ENCODE assay signal across 8 cellular contexts in the genomic region with DNA sequence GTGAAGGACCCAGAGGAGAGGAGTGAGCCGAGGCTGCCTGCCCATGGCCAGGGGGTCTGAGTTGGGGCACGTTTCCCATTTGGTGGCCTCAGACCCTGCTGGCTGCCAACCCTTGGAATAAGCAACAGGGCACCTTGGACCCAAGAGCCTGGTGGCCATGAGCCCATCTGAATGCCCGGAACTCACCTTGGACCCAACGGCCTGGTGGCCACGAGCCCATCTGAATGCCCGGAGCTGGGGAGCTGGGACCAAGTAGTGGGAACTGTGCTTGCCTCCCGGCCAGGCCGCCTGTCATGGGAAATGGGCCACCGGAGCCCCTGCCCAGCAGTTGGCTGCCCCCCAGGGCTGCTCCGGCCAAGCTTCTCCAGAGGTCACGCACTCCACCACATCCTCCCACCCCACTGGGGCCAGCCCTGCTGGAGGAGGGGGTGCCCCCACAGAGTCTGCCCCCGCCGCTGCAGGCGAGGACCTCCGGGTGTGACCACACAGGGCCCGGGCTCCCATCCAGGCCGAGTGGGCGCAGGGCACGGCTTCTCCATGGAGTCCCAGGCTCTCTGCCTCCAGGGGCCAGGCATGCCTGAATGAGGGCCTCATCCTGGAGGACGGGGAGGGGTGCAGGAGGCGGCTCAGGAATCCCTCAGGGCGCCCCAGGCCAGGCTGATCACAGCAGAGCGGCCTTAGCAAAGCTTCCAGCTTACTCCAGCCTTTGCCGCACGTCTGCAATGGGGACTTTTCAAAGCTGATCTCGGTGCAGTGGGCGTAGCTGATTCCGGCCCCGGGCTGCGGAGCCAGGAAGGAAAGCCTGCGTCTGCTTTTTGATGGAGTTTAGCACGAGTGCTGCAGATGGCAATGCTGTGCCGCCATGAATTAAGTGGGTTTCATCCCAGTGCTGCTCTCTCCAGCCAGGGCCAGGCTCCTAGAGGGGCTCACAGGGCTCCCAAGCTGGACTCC.
DNase-seq lines count a peak whose midpoint lies in the region; ATAC-seq, FAIRE-seq and TF ChIP-seq lines count a peak whose summit lies in the region.
"Not testable (repeated sequence)": the region's sequence is repeated elsewhere in the genome, so short reads cannot be mapped to it uniquely, and the experiment has no call there.

No MANE protein-coding gene starts in this region.

- DNase-seq in AG10803 (ENCODE audit: low read depth) (peak; percentile 8), Karpas-422 (peak; percentile 16), astrocyte (ENCODE audit: low read depth) (peak; percentile 25), heart left ventricle (peak in 2 of 5 donors; percentile 31 to 67), ovary (peak in 4 of 5 donors; percentile 49 to 71 (median 60))
- not testable (repeated sequence) for DNase-seq in esophagus muscularis mucosa (ENCODE audit: extremely low spot score); HepG2 (ENCODE audit: low spot score); stimulated activated naive CD8-positive, alpha-beta T cell treated with anti-CD3 and anti-CD28 coated beads, Interleukin-15, amount 100 ng/mL, for 72 hours

- TF ChIP-seq CTCF in AG10803 (conservative IDR thresholded peaks at IDR 0.05; ENCODE audit: low read length); astrocyte (IDR thresholded peaks at IDR 0.05; ENCODE audit: insufficient read depth, low read depth, low read length); esophagus muscularis mucosa (IDR thresholded peaks at IDR 0.05); HepG2 (CRISPR knock-in tag; IDR thresholded peaks at IDR 0.05); ovary (IDR thresholded peaks at IDR 0.05): not testable (repeated sequence)
- TF ChIP-seq CTCF in heart left ventricle (IDR thresholded peaks at IDR 0.05): peak in 1 of 12 donors; percentile 6

- H3K36me3 Mint-ChIP-seq in astrocyte (ENCODE audit: low read depth, unreplicated experiment): not testable (repeated sequence)

- H3K4me3 Mint-ChIP-seq in astrocyte (ENCODE audit: unreplicated experiment); stimulated activated naive CD8-positive, alpha-beta T cell treated with anti-CD3 and anti-CD28 coated beads, Interleukin-15, amount 100 ng/mL, for 72 hours: not testable (repeated sequence)

- H3K27ac ChIP-seq in Karpas-422 (ENCODE audit: low read length); astrocyte (ENCODE audit: low read depth, low read length); HepG2 (ENCODE audit: extremely low read length, insufficient read depth, low read length): not testable (repeated sequence)
- H3K27ac ChIP-seq in esophagus muscularis mucosa (replicated peaks in 1 of 4) (peak overlapping the region; percentile 27 to 73 (median 65)), heart left ventricle (peak overlapping the region in 9 of 12 donors; percentile 28 to 76 (median 64)), ovary (peak overlapping the region; percentile 59 to 88)

- not testable (repeated sequence) for H4K20me1 ChIP-seq in Karpas-422 (ENCODE audit: insufficient read depth, low read depth, low read length); astrocyte (ENCODE audit: insufficient read depth, low read length); HepG2 (ENCODE audit: insufficient read depth, low read length)

- not testable (repeated sequence) for H2AFZ ChIP-seq in Karpas-422 (ENCODE audit: low read length); astrocyte (ENCODE audit: low read depth, low read length); HepG2 (ENCODE audit: low read length)

- in situ Hi-C loops in HepG2 (cut with HindIII; ENCODE audit: extremely low pct_ligation_motif_present, low pct_unique_long_range_greater_than_20kb): not testable (repeated sequence)

- H3K4me1 ChIP-seq in Karpas-422 (ENCODE audit: low read length); astrocyte (ENCODE audit: insufficient read depth, low read length); HepG2 (ENCODE audit: insufficient read depth, low read length): not testable (repeated sequence)
- H3K4me1 ChIP-seq in esophagus muscularis mucosa (peaks cover 10 to 40% (median 31%) of the 10 kb centered on the region in 4 donors), heart left ventricle (peaks cover 0 to 46% (median 21%) of the 10 kb centered on the region in 12 donors), ovary (ENCODE audit: insufficient read depth) (peaks cover 17% of the 10 kb centered on the region)

- POLR2A ChIA-PET in HepG2 (lab: Yijun Ruan, JAX): not testable (repeated sequence)

- TF ChIP-seq POLR2A in esophagus muscularis mucosa (IDR thresholded peaks at IDR 0.05; ENCODE audit: low read depth); heart left ventricle (IDR thresholded peaks at IDR 0.05); HepG2 (IDR thresholded peaks at IDR 0.05; ENCODE audit: insufficient read depth in 1 of 2, low read depth in 2 of 2, low read length in 2 of 2); ovary (IDR thresholded peaks at IDR 0.05): not testable (repeated sequence)

- H3K79me2 ChIP-seq in Karpas-422 (ENCODE audit: low read length); astrocyte (ENCODE audit: insufficient read depth, low read length); HepG2 (ENCODE audit: insufficient read depth, low read length): not testable (repeated sequence)

- not testable (repeated sequence) for H3K4me3 ChIP-seq in AG10803 (ENCODE audit: low read length); Karpas-422 (ENCODE audit: low read length); astrocyte (ENCODE audit: insufficient read depth, low read depth, low read length); esophagus muscularis mucosa; HepG2 (replicated peaks in 1 of 3; ENCODE audit: insufficient read depth in 1 of 3, low read depth in 2 of 3, low read length in 3 of 3); ovary
- H3K4me3 ChIP-seq in heart left ventricle: peak overlapping the region in 1 of 12 donors; percentile 2

- TF ChIP-seq EP300 in esophagus muscularis mucosa (IDR thresholded peaks at IDR 0.05); HepG2 (IDR thresholded peaks at IDR 0.05; ENCODE audit: low read depth in 2 of 2, low read length in 2 of 2); HepG2 (CRISPR knock-in tag; IDR thresholded peaks at IDR 0.05; ENCODE audit: borderline replicate concordance); ovary (IDR thresholded peaks at IDR 0.05): not testable (repeated sequence)

- not testable (repeated sequence) for TF ChIP-seq RAD21 in HepG2 (CRISPR knock-in tag; IDR thresholded peaks at IDR 0.05)

- ATAC-seq in heart left ventricle (peak in 3 of 4 donors; percentile 29 to 73 (median 34)), HepG2 (peak; percentile 27)
- peak; percentile 36 for ATAC-seq in stimulated activated naive CD8-positive, alpha-beta T cell treated with anti-CD3 and anti-CD28 coated beads, Interleukin-15, amount 100 ng/mL, for 72 hours

- not testable (repeated sequence) for BruUV-seq in HepG2 (replicated peaks; lab: Mats Ljungman, UMichigan)

- CTCF ChIA-PET in HepG2 (lab: Yijun Ruan, JAX; ENCODE audit: low intra/inter-chr PET ratio, low total read pairs): not testable (repeated sequence)

- not testable (repeated sequence) for H3K9me3 Mint-ChIP-seq in astrocyte (ENCODE audit: unreplicated experiment); stimulated activated naive CD8-positive, alpha-beta T cell treated with anti-CD3 and anti-CD28 coated beads, Interleukin-15, amount 100 ng/mL, for 72 hours

- intact Hi-C loops in esophagus muscularis mucosa (cut with DNase I); heart left ventricle (cut with DNase I); HepG2 (cut with micrococcal nuclease; ENCODE audit: unreplicated experiment); ovary (cut with DNase I): not testable (repeated sequence)

- 57% methylated on average over 23 of the region's 33 CpGs for WGBS in esophagus muscularis mucosa
- WGBS in heart left ventricle, 4 donors: 39 to 70% (median 52%) methylated on average over 5 to 33 of the region's 33 CpGs
- 40% methylated on average over 19 of the region's 33 CpGs for WGBS in HepG2 (ENCODE audit: low lambda C conversion rate)
- 32 to 40% (median 33%) methylated on average over 25 to 33 of the region's 33 CpGs for WGBS in ovary, 3 donors

- not testable (repeated sequence) for H3K36me3 ChIP-seq in Karpas-422 (ENCODE audit: insufficient read depth, low read length); astrocyte (ENCODE audit: insufficient read depth, low read length); esophagus muscularis mucosa; heart left ventricle; HepG2 (replicated peaks in 1 of 2; ENCODE audit: control insufficient read depth in 1 of 2, insufficient read depth in 2 of 2, low read length in 2 of 2); ovary

- H3K27me3 ChIP-seq in Karpas-422 (ENCODE audit: low read length); astrocyte (ENCODE audit: insufficient read depth, low read length); esophagus muscularis mucosa; heart left ventricle; ovary: not testable (repeated sequence)
- peaks cover 12 to 39% of the 10 kb centered on the region in 2 experiments for H3K27me3 ChIP-seq in HepG2 (ENCODE audit: control insufficient read depth in 1 of 2, insufficient read depth in 2 of 2, low read length in 2 of 2)

- H3K27me3 Mint-ChIP-seq in astrocyte (ENCODE audit: low read depth, unreplicated experiment): peaks cover 31% of the 10 kb centered on the region
- H3K27me3 Mint-ChIP-seq in stimulated activated naive CD8-positive, alpha-beta T cell treated with anti-CD3 and anti-CD28 coated beads, Interleukin-15, amount 100 ng/mL, for 72 hours: not testable (repeated sequence)

- H3K9me3 ChIP-seq in Karpas-422 (ENCODE audit: low read length); astrocyte (ENCODE audit: insufficient read depth, low read depth, low read length); esophagus muscularis mucosa; heart left ventricle; HepG2 (ENCODE audit: low read length); ovary: not testable (repeated sequence)

- H3K4me1 Mint-ChIP-seq in astrocyte (ENCODE audit: low read depth, unreplicated experiment); stimulated activated naive CD8-positive, alpha-beta T cell treated with anti-CD3 and anti-CD28 coated beads, Interleukin-15, amount 100 ng/mL, for 72 hours: not testable (repeated sequence)

- H3K4me2 ChIP-seq in Karpas-422 (ENCODE audit: low read depth, low read length, poor library complexity, severe bottlenecking); astrocyte (ENCODE audit: low read length); HepG2 (ENCODE audit: low read depth, low read length): not testable (repeated sequence)

- not testable (repeated sequence) for FAIRE-seq in astrocyte (lab: Jason Lieb, UNC); HepG2 (lab: Jason Lieb, UNC)

- H3K9ac ChIP-seq in Karpas-422 (ENCODE audit: low read length); astrocyte (ENCODE audit: low read length); HepG2 (ENCODE audit: insufficient read depth, low read depth, low read length): not testable (repeated sequence)

- H3K27ac Mint-ChIP-seq in astrocyte (ENCODE audit: unreplicated experiment); stimulated activated naive CD8-positive, alpha-beta T cell treated with anti-CD3 and anti-CD28 coated beads, Interleukin-15, amount 100 ng/mL, for 72 hours: not testable (repeated sequence)

- not testable (repeated sequence) for H3K9me2 ChIP-seq in Karpas-422 (replicated peaks; ENCODE audit: insufficient read depth, low read length)
